In genomic region chr2:197515277-197515797, GRCh38 we compare ENCODE assay signal across 8 cellular contexts. TPM values are rescaled to one million over a fixed set of nuclear protein-coding genes. Genes with fewer than 3 reads are reported as not detected.
DNase-seq lines count a peak whose midpoint lies in the region; ATAC-seq and TF ChIP-seq lines count a peak whose summit lies in the region.

No MANE protein-coding gene starts in this region.

- no peak overlapping the region for H2BK12ac ChIP-seq in neuronal stem cell (ENCODE audit: low read length)

- no peak overlapping the region for H2BK120ac ChIP-seq in neuronal stem cell (ENCODE audit: low read depth, low read length)

- H2AK5ac ChIP-seq in neuronal stem cell (ENCODE audit: low read depth, low read length), result no peak overlapping the region

- H4K8ac ChIP-seq in neuronal stem cell (ENCODE audit: low read depth, low read length), result no peak overlapping the region

- H3K27ac ChIP-seq in SJCRH30 (peak overlapping the region; percentile 77), esophagus squamous epithelium (peak overlapping the region; percentile 94 to 96 (median 95)), neuronal stem cell (replicated peaks; ENCODE audit: low read length) (peak overlapping the region; percentile 68)

- H3K27me3 Mint-ChIP-seq in activated naive CD4-positive, alpha-beta T cell treated with anti-CD3 and anti-CD28 coated beads, Interleukin-2, amount 10 ng/mL, durations not matched to agents 7 days and 5 days, result no peaks in the 10 kb centered on the region

- peak overlapping the region; percentile 97 for H3K23ac ChIP-seq in neuronal stem cell (ENCODE audit: low read depth, low read length, poor library complexity)

- no peak for DNase-seq in activated naive CD4-positive, alpha-beta T cell treated with anti-CD3 and anti-CD28 coated beads, Interleukin-2, amount 10 ng/mL, durations not matched to agents 7 days and 5 days
- no peak for DNase-seq in activated naive CD4-positive, alpha-beta T cell treated with Interleukin-2 at 50 U/mL for 16 hours
- DNase-seq in SJCRH30 (no peak), esophagus squamous epithelium (lab: John Stamatoyannopoulos, UW) (no peak), neuronal stem cell (ENCODE audit: low spot score) (peak; percentile 6), amniotic stem cell (lab: John Stamatoyannopoulos, UW) (no peak)

- 1 to 2% methylated on average over 14 to 23 of the region's 24 CpGs for WGBS in esophagus squamous epithelium, 2 donors
- no CpG with 5 or more reads among the region's 24 CpGs for WGBS in neuronal stem cell (ENCODE audit: extremely low coverage in 2 of 2, insufficient read length in 2 of 2, insufficient replicate concordance in 1 of 2), 2 donors

- no peak overlapping the region for H3K14ac ChIP-seq in neuronal stem cell (ENCODE audit: low read length)

- H3K4me2 ChIP-seq in neuronal stem cell (ENCODE audit: insufficient read depth, low read length, poor library complexity, severe bottlenecking), result peak overlapping the region; percentile 29

- TF ChIP-seq CTCF in esophagus squamous epithelium (IDR thresholded peaks at IDR 0.05), result no peak

- no peak overlapping the region for H3K18ac ChIP-seq in neuronal stem cell (ENCODE audit: low read length)

- H3K36me3 ChIP-seq in SJCRH30, result peaks cover 17% of the 10 kb centered on the region
- H3K36me3 ChIP-seq in esophagus squamous epithelium, result peaks cover 0 to 13% (median 0%) of the 10 kb centered on the region in 3 donors
- H3K36me3 ChIP-seq in neuronal stem cell (replicated peaks in 1 of 2; ENCODE audit: control insufficient read depth in 2 of 2, insufficient read depth in 2 of 2, low read length in 2 of 2), result peaks cover 0 to 13% of the 10 kb centered on the region in 2 donors

- no peak overlapping the region for H4K91ac ChIP-seq in neuronal stem cell (ENCODE audit: low read depth, low read length, poor library complexity)

- H2AFZ ChIP-seq in neuronal stem cell (ENCODE audit: low read length), result peak overlapping the region; percentile 88

- no peak overlapping the region for H3K4ac ChIP-seq in neuronal stem cell (ENCODE audit: low read length)

- peak overlapping the region; percentile 96 for H3K27ac Mint-ChIP-seq in activated naive CD4-positive, alpha-beta T cell treated with anti-CD3 and anti-CD28 coated beads, Interleukin-2, amount 10 ng/mL, durations not matched to agents 7 days and 5 days

- H2BK5ac ChIP-seq in neuronal stem cell (ENCODE audit: low read length), result no peak overlapping the region

- H3K4me1 ChIP-seq in SJCRH30 (peaks cover 5% of the 10 kb centered on the region; the same call in 1 of the 2 replicates), esophagus squamous epithelium (peaks cover 12 to 53% (median 24%) of the 10 kb centered on the region in 3 donors), neuronal stem cell (ENCODE audit: control insufficient read depth in 2 of 2, insufficient read depth in 1 of 2, low read depth in 1 of 2, low read length in 2 of 2) (peaks cover 0 to 9% of the 10 kb centered on the region in 2 donors)

- no peak overlapping the region for H3K9ac ChIP-seq in neuronal stem cell (ENCODE audit: low read depth, low read length, poor library complexity)

- TF ChIP-seq POLR2A in esophagus squamous epithelium (IDR thresholded peaks at IDR 0.05), result no peak

- peak; percentile 10 for ATAC-seq in HG03095 (IDR thresholded peaks at IDR 0.05; ENCODE audit: unreplicated experiment)
- ATAC-seq in GM18520 (IDR thresholded peaks at IDR 0.05; ENCODE audit: unreplicated experiment), result no peak

- H3K9me3 Mint-ChIP-seq in activated naive CD4-positive, alpha-beta T cell treated with anti-CD3 and anti-CD28 coated beads, Interleukin-2, amount 10 ng/mL, durations not matched to agents 7 days and 5 days, result no peaks in the 10 kb centered on the region

- H3K4me3 ChIP-seq in SJCRH30, result peak overlapping the region; percentile 94
- peak overlapping the region; percentile 85 to 96 (median 88) for H3K4me3 ChIP-seq in esophagus squamous epithelium
- peak overlapping the region; percentile 78 to 94 for H3K4me3 ChIP-seq in neuronal stem cell (ENCODE audit: low read length in 2 of 2)

- H3K27me3 ChIP-seq in SJCRH30 (no peaks in the 10 kb centered on the region), esophagus squamous epithelium (no peaks in the 10 kb centered on the region), neuronal stem cell (ENCODE audit: control insufficient read depth in 3 of 3, insufficient read depth in 3 of 3, low read depth in 1 of 3, low read length in 3 of 3) (no peaks in the 10 kb centered on the region)

- peaks cover under 1% of the 10 kb centered on the region for H3K79me1 ChIP-seq in neuronal stem cell (ENCODE audit: low read depth, low read length)

- peaks cover 40% of the 10 kb centered on the region for H3K4me1 Mint-ChIP-seq in activated naive CD4-positive, alpha-beta T cell treated with anti-CD3 and anti-CD28 coated beads, Interleukin-2, amount 10 ng/mL, durations not matched to agents 7 days and 5 days

- CTCF ChIA-PET in activated naive CD4-positive, alpha-beta T cell treated with anti-CD3 and anti-CD28 coated beads, Interleukin-2, amount 10 ng/mL, durations not matched to agents 7 days and 5 days (lab: Charles Lee), result interaction anchor here (0.6 to 1.8 kb wide), 2 partner anchors 9 to 191 kb away, joined by 3 to 4 read pairs; no protein-coding TSS in a partner anchor

- intact Hi-C loops in esophagus squamous epithelium (cut with DNase I), result loop anchor here (10.0 kb wide), 1 partner anchor 189 kb away; the partner anchor contains the start of gene MARS2

- peaks cover 15% of the 10 kb centered on the region for H3K36me3 Mint-ChIP-seq in activated naive CD4-positive, alpha-beta T cell treated with anti-CD3 and anti-CD28 coated beads, Interleukin-2, amount 10 ng/mL, durations not matched to agents 7 days and 5 days

- H3K4me3 Mint-ChIP-seq in activated naive CD4-positive, alpha-beta T cell treated with anti-CD3 and anti-CD28 coated beads, Interleukin-2, amount 10 ng/mL, durations not matched to agents 7 days and 5 days, result peak overlapping the region; percentile 98

- no peaks in the 10 kb centered on the region for H3K9me3 ChIP-seq in SJCRH30 (replicated peaks)
- no peaks in the 10 kb centered on the region for H3K9me3 ChIP-seq in esophagus squamous epithelium
- H3K9me3 ChIP-seq in neuronal stem cell (replicated peaks in 1 of 2; ENCODE audit: control insufficient read depth in 2 of 2, insufficient read depth in 1 of 2, low read depth in 1 of 2, low read length in 2 of 2), result no peaks in the 10 kb centered on the region

- no peak overlapping the region for H2BK15ac ChIP-seq in neuronal stem cell (ENCODE audit: low read length)

RNA-seq across cellular contexts. Expression of gene MOB4, which starts 0.5 kb away (rescaled TPM):
- 64.4 and 71.1 TPM in 2 replicates for total RNA-seq in SJCRH30 (2014; rRNA removed; shearing (Covaris generic))
- 10 to 100 TPM; 30.7 to 47.1 (median 38.5) TPM for total RNA-seq in esophagus squamous epithelium
- polyA plus RNA-seq in neuronal stem cell (2013, experiment 1 of 2), result 39.5 TPM
- 42.0 TPM for polyA plus RNA-seq in neuronal stem cell (2013, experiment 2 of 2)

RNA-seq across cellular contexts. Expression of gene HSPE1, which starts 15.2 kb away (rescaled TPM):
- total RNA-seq in SJCRH30 (2014; rRNA removed; shearing (Covaris generic)), result 395 and 401 TPM in 2 replicates
- total RNA-seq in esophagus squamous epithelium, result 100 to 1,000 TPM in 3 of 4 donors, 10 to 100 TPM in 1; 80.9 to 217 (median 138) TPM
- 302 TPM for polyA plus RNA-seq in neuronal stem cell (2013, experiment 1 of 2)
- 297 TPM for polyA plus RNA-seq in neuronal stem cell (2013, experiment 2 of 2)

RNA-seq across cellular contexts. Expression of gene HSPD1, which starts 15.7 kb away (rescaled TPM):
- 749 and 770 TPM in 2 replicates for total RNA-seq in SJCRH30 (2014; rRNA removed; shearing (Covaris generic))
- total RNA-seq in esophagus squamous epithelium, result 100 to 1,000 TPM; 101 to 226 (median 177) TPM
- 275 TPM for polyA plus RNA-seq in neuronal stem cell (2013, experiment 1 of 2)
- 271 TPM for polyA plus RNA-seq in neuronal stem cell (2013, experiment 2 of 2)
